Comparison of ENCODE assay signal across 21 cellular contexts in genomic region chr10:63672491-63672890, GRCh38.
A peak's percentile ranks its signal among the peaks of the same experiment; 100 is the strongest.
DNase-seq lines count a peak whose midpoint lies in the region; FAIRE-seq and TF ChIP-seq lines count a peak whose summit lies in the region.
"Had no signal": no experiment of that assay in that cellular context is flagged by ENCODE, and none has a peak within 500 bp of the region (broad histone marks: within the 10 kb centered on the region; RNA-seq: fewer than 3 reads in every experiment).

No MANE protein-coding gene starts in this region.

- CTCF ChIA-PET in H1 (lab: Charles Lee; ENCODE audit: partially characterized antibody): interaction anchor here (0.8 to 1.9 kb wide), 3 partner anchors 43 to 506 kb away, joined by 3 to 4 read pairs (median 4); no protein-coding TSS in a partner anchor
- CTCF ChIA-PET in OCI-LY7 (lab: Charles Lee; ENCODE audit: unreplicated experiment): no interaction called here

- POLR2A ChIA-PET in H1 (lab: Charles Lee; ENCODE audit: partially characterized antibody): interaction anchor here (1.4 kb wide), 1 partner anchor 28 kb away, joined by 4 read pairs; no protein-coding TSS in a partner anchor
- POLR2A ChIA-PET in OCI-LY7 (lab: Charles Lee): no interaction called here

- no peak overlapping the region for H3K23ac ChIP-seq in H1 (ENCODE audit: insufficient read length)

- H3K4me1 ChIP-seq in H1 (replicated peaks in 1 of 4; ENCODE audit: control insufficient read depth in 3 of 4, insufficient read depth in 4 of 4, low read length in 3 of 4) (peaks cover 3 to 20% (median 16%) of the 10 kb centered on the region in 4 experiments; a peak in 6 of 7 replicates), OCI-LY7 (ENCODE audit: insufficient read depth, low read length, poor library complexity, severe bottlenecking) (no peaks in the 10 kb centered on the region)

- 82% methylated on average over 3 of the region's 3 CpGs; no CpG with 5 or more reads in 1 of the 2 experiments for WGBS in H1 (ENCODE audit: extremely low coverage in 1 of 2, insufficient coverage in 1 of 2, insufficient read length in 1 of 2, insufficient replicate concordance in 2 of 2, low coverage in 1 of 2, low lambda C conversion rate in 2 of 2, missing lambda C conversion rate in 1 of 2), 2 experiments

- H3K4me3 ChIP-seq in H1 (ENCODE audit: extremely low read depth in 1 of 4, insufficient read depth in 2 of 4, low read depth in 3 of 4, low read length in 4 of 4) (no peak overlapping the region), OCI-LY7 (ENCODE audit: low read depth, low read length, poor library complexity, severe bottlenecking) (no peak overlapping the region)
- H3K4me3 ChIP-seq: mucosa of descending colon, neural progenitor cell, testis had no signal

- TF ChIP-seq POLR2A in H1 (IDR thresholded peaks at IDR 0.05; ENCODE audit: control extremely low read depth in 1 of 2, low read depth in 2 of 2, low read length in 2 of 2): no peak

- H2BK12ac ChIP-seq in H1 (ENCODE audit: low read depth, low read length): no peak overlapping the region

- intact Hi-C loops in OCI-LY7 (cut with micrococcal nuclease; ENCODE audit: unreplicated experiment): no loop called here

- peak overlapping the region; percentile 60; the same call in 1 of the 2 replicates for H2AFZ ChIP-seq in H1 (ENCODE audit: low read length)
- H2AFZ ChIP-seq in OCI-LY7 (ENCODE audit: low read length): no peak overlapping the region
- H2AFZ ChIP-seq: neural progenitor cell had no signal

- peak overlapping the region; percentile 60 for H3K56ac ChIP-seq in H1 (replicated peaks; ENCODE audit: insufficient read length, low read depth, low read length)

- BruUV-seq in OCI-LY7 (replicated peaks; lab: Mats Ljungman, UMichigan): no TSS peak

- H2AK5ac ChIP-seq in H1 (ENCODE audit: low read depth, low read length): no peak overlapping the region

- H4K91ac ChIP-seq in H1 (replicated peaks; ENCODE audit: insufficient read length, low read length): no peak overlapping the region

- H3K27me3 Mint-ChIP-seq in osteocyte (ENCODE audit: unreplicated experiment): no peaks in the 10 kb centered on the region

- TF ChIP-seq RAD21 in H1 (IDR thresholded peaks at IDR 0.05 in 1 of 2, conservative IDR thresholded peaks at IDR 0.05 in 1 of 2; ENCODE audit: low read depth in 2 of 2, low read length in 2 of 2): no peak

- H2BK20ac ChIP-seq in H1 (ENCODE audit: low read length): no peak overlapping the region

- no peak overlapping the region for H4K8ac ChIP-seq in H1 (ENCODE audit: extremely low read depth, insufficient read depth, low read length)

- no peak for FAIRE-seq in H1 (lab: Jason Lieb, UNC)

- no peaks in the 10 kb centered on the region for H3K9me3 ChIP-seq in H1 (ENCODE audit: insufficient read depth in 2 of 2, low read depth in 1 of 2, low read length in 1 of 2)
- H3K9me3 ChIP-seq in OCI-LY7 (ENCODE audit: low read length): no peaks in the 10 kb centered on the region
- H3K9me3 ChIP-seq: mucosa of descending colon, testis had no signal

- H3K9me2 ChIP-seq in OCI-LY7 (ENCODE audit: insufficient read depth, low read length): no peaks in the 10 kb centered on the region

- peak overlapping the region; percentile 11; the same call in 1 of the 2 replicates for H2BK5ac ChIP-seq in H1 (ENCODE audit: low read depth, low read length)

- peak overlapping the region; percentile 50 for H2BK120ac ChIP-seq in H1 (replicated peaks; ENCODE audit: low read depth, low read length)

- H4K5ac ChIP-seq in H1 (ENCODE audit: insufficient read length, low read depth, low read length): no peak overlapping the region

- H3K23me2 ChIP-seq in H1 (ENCODE audit: low read depth, low read length): no peaks in the 10 kb centered on the region

- H3K14ac ChIP-seq in H1 (ENCODE audit: insufficient read length): no peak overlapping the region

- H3K36me3 ChIP-seq in H1 (ENCODE audit: control insufficient read depth in 2 of 4, insufficient read depth in 4 of 4, low read length in 3 of 4): no peaks in the 10 kb centered on the region
- H3K36me3 ChIP-seq in OCI-LY7 (ENCODE audit: insufficient read depth, low read length): no peaks in the 10 kb centered on the region
- H3K36me3 ChIP-seq: neural progenitor cell had no signal

- peak overlapping the region; percentile 82 for H3K27ac Mint-ChIP-seq in osteocyte (ENCODE audit: unreplicated experiment)
- H3K27ac Mint-ChIP-seq: effector memory CD8-positive, alpha-beta T cell; neural progenitor cell had no signal

- TF ChIP-seq EP300 in H1 (IDR thresholded peaks at IDR 0.05; ENCODE audit: borderline replicate concordance in 1 of 2, low read depth in 2 of 2, low read length in 2 of 2): no peak

- H3K4me2 ChIP-seq in H1 (ENCODE audit: insufficient read depth in 1 of 2, low read depth in 2 of 2, low read length in 2 of 2) (no peak overlapping the region), OCI-LY7 (ENCODE audit: low read length) (no peak overlapping the region)

- no peak overlapping the region for H3K4ac ChIP-seq in H1 (replicated peaks; ENCODE audit: insufficient read length, low read depth, low read length)

- TF ChIP-seq CTCF in C4-2B (conservative IDR thresholded peaks at IDR 0.05) (no peak), H1 (IDR thresholded peaks at IDR 0.05; ENCODE audit: control extremely low read depth in 1 of 3, insufficient read depth in 1 of 3, low read depth in 1 of 3, low read length in 3 of 3) (no peak), osteocyte (IDR thresholded peaks at IDR 0.05) (no peak), OCI-LY7 (conservative IDR thresholded peaks at IDR 0.05; ENCODE audit: low read length) (no peak)

- H3K9ac ChIP-seq in H1 (replicated peaks in 1 of 4; ENCODE audit: extremely low read depth in 1 of 4, low read depth in 3 of 4, low read length in 3 of 4): 0 out of 7 replicates have a peak overlapping the region, but pooled peaks of 1 of the 4 experiments have one; percentile 15
- H3K9ac ChIP-seq: neural progenitor cell had no signal

- no peaks in the 10 kb centered on the region for H3K36me3 Mint-ChIP-seq in osteocyte (ENCODE audit: unreplicated experiment)
- H3K36me3 Mint-ChIP-seq: neural progenitor cell had no signal

- no peaks in the 10 kb centered on the region for H3K79me1 ChIP-seq in H1 (ENCODE audit: low read depth, low read length)

- peak; percentile 28 for DNase-seq in HT1080 (ENCODE audit: low read depth)
- DNase-seq in H1 (ENCODE audit: low read depth in 1 of 2, low spot score in 2 of 2): no peak
- DNase-seq in osteocyte (ENCODE audit: extremely low spot score, unreplicated experiment): no peak
- DNase-seq in activated CD4-positive, alpha-beta T cell treated with anti-CD3 and anti-CD28 coated beads, Interleukin-2, amount 50 U/mL, for 48 hours: no peak
- no peak for DNase-seq in NCI-H446 (lab: John Stamatoyannopoulos, UW)
- no peak for DNase-seq in OCI-LY7 (ENCODE audit: low spot score)
- DNase-seq in epidermal melanocyte (ENCODE audit: insufficient read length, low spot score): no peak
- DNase-seq: activated CD4-positive, alpha-beta T cell treated with anti-CD3 and anti-CD28 coated beads, Interleukin-2, amount 50 U/mL, for 1 hour; activated naive CD4-positive, alpha-beta T cell; effector memory CD8-positive, alpha-beta T cell; hypothalamus; KBM-7; mucosa of descending colon; NCI-H2029; NCI-H510A treated with DMSO at 0.1 percent for 48 hours; SHP77; stimulated activated CD4-positive, alpha-beta T cell treated with anti-CD3 and anti-CD28 coated beads, Interleukin-15, amount 100 ng/mL, for 24 hours; testis had no signal

- H3K27ac ChIP-seq in C4-2B: peak overlapping the region; percentile 37
- no peak overlapping the region for H3K27ac ChIP-seq in H1 (ENCODE audit: low read depth, low read length)
- H3K27ac ChIP-seq in OCI-LY7 (ENCODE audit: low read depth, low read length, poor library complexity, severe bottlenecking): no peak overlapping the region
- H3K27ac ChIP-seq: HL-60, neural progenitor cell had no signal

- no peaks in the 10 kb centered on the region for H3K9me3 Mint-ChIP-seq in osteocyte (ENCODE audit: unreplicated experiment)
- H3K9me3 Mint-ChIP-seq: effector memory CD8-positive, alpha-beta T cell; neural progenitor cell had no signal

- H3K27me3 ChIP-seq in H1 (replicated peaks in 1 of 4; ENCODE audit: control insufficient read depth in 3 of 4, extremely low read depth in 1 of 4, insufficient read depth in 3 of 4, low read length in 3 of 4): no peaks in the 10 kb centered on the region
- H3K27me3 ChIP-seq: neural progenitor cell, testis had no signal

- H3K4me1 Mint-ChIP-seq in osteocyte (ENCODE audit: unreplicated experiment): peaks cover 50% of the 10 kb centered on the region

- H2BK15ac ChIP-seq in H1 (ENCODE audit: low read length): no peak overlapping the region

- H3K79me2 ChIP-seq in H1 (ENCODE audit: control insufficient read depth in 1 of 2, insufficient read depth in 2 of 2, low read length in 2 of 2) (no peaks in the 10 kb centered on the region), OCI-LY7 (ENCODE audit: insufficient read depth, low read depth, low read length) (no peaks in the 10 kb centered on the region)

- no peaks in the 10 kb centered on the region for H4K20me1 ChIP-seq in H1 (replicated peaks in 1 of 2; ENCODE audit: control insufficient read depth in 1 of 2, insufficient read depth in 2 of 2, low read length in 2 of 2)
- H4K20me1 ChIP-seq in OCI-LY7 (ENCODE audit: insufficient read depth, low read length): no peaks in the 10 kb centered on the region

- no peak overlapping the region for H3K18ac ChIP-seq in H1 (ENCODE audit: extremely low read depth, low read length)

- no peak overlapping the region for H3K4me3 Mint-ChIP-seq in osteocyte (ENCODE audit: unreplicated experiment)
- H3K4me3 Mint-ChIP-seq: effector memory CD8-positive, alpha-beta T cell; neural progenitor cell had no signal

TF ChIP-seq in H1, 55 proteins besides CTCF, POLR2A, EP300 and RAD21 (continues in another document):
- no peak for TF ChIP-seq EZH2 (IDR thresholded peaks at IDR 0.05; ENCODE audit: low read depth, low read length, severe bottlenecking)
- TF ChIP-seq TEAD4 (IDR thresholded peaks at IDR 0.05; ENCODE audit: low read depth, low read length): no peak
- no peak for TF ChIP-seq CREB1 (IDR thresholded peaks at IDR 0.05)
- TF ChIP-seq NANOG (IDR thresholded peaks at IDR 0.05; ENCODE audit: insufficient read depth, low read depth, low read length, poor library complexity, severe bottlenecking): no peak
- TF ChIP-seq BRCA1 (IDR thresholded peaks at IDR 0.05; ENCODE audit: low read depth, low read length): no peak
- no peak for TF ChIP-seq CHD1 (IDR thresholded peaks at IDR 0.05; ENCODE audit: low read depth, low read length)
- TF ChIP-seq YY1 (IDR thresholded peaks at IDR 0.05; ENCODE audit: low read depth, low read length): no peak
- TF ChIP-seq SIX5 (IDR thresholded peaks at IDR 0.05; ENCODE audit: low read depth, low read length): no peak
- no peak for TF ChIP-seq ATF3 (IDR thresholded peaks at IDR 0.05; ENCODE audit: insufficient read depth, low read depth, low read length)
- no peak for TF ChIP-seq KDM1A (IDR thresholded peaks at IDR 0.05; ENCODE audit: borderline replicate concordance, low read length)
- no peak for TF ChIP-seq TAF1 (IDR thresholded peaks at IDR 0.05; ENCODE audit: low read depth, low read length)
